8 cellular contexts compared by ENCODE assay signal in the genomic region with DNA sequence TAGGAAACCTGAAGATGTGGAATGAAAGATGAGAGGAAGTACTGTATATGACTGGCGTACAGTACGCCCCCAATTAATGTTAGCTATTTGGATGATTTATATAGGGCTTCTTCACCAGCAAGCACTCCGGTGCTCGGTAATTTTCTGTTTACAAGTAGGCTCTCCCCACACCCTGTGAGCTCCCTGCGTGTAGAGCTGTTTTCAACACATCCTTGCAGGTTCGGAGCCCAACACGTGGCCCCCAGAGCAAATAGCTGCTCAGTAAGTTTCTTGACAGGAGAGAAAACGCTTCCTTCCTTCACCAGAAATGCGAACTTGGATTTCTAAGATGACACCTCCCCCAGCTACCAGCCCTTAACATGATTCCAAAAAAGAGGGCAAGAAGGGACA. TPM values are rescaled to one million over a fixed set of nuclear protein-coding genes. Genes with fewer than 3 reads are reported as not detected.
DNase-seq lines count a peak whose midpoint lies in the region; ATAC-seq and TF ChIP-seq lines count a peak whose summit lies in the region.

No MANE protein-coding gene starts in this region.

- H3K9me2 ChIP-seq in OCI-LY7 (ENCODE audit: insufficient read depth, low read length) = no peaks in the 10 kb centered on the region

- H3K9me3 ChIP-seq in CD4-positive, CD25-positive, alpha-beta regulatory T cell (ENCODE audit: control insufficient read depth in 2 of 2, low read length in 2 of 2) = no peaks in the 10 kb centered on the region
- H3K9me3 ChIP-seq in OCI-LY7 (ENCODE audit: low read length) = no peaks in the 10 kb centered on the region
- H3K9me3 ChIP-seq in neutrophil = no peaks in the 10 kb centered on the region

- H3K9me3 Mint-ChIP-seq in CD4-positive, CD25-positive, alpha-beta regulatory T cell = no peaks in the 10 kb centered on the region
- no peaks in the 10 kb centered on the region for H3K9me3 Mint-ChIP-seq in effector memory CD8-positive, alpha-beta T cell

- POLR2A ChIA-PET in OCI-LY7 (lab: Charles Lee) = no interaction called here

- H3K4me3 ChIP-seq in CD4-positive, CD25-positive, alpha-beta regulatory T cell (ENCODE audit: low read depth, low read length) = peak overlapping the region; percentile 39
- H3K4me3 ChIP-seq in OCI-LY7 (ENCODE audit: low read depth, low read length, poor library complexity, severe bottlenecking) (peak overlapping the region; percentile 94), neutrophil (ENCODE audit: low read depth in 1 of 2, low read length in 1 of 2) (peak overlapping the region; percentile 80 to 84)

- CTCF ChIA-PET in OCI-LY7 (lab: Charles Lee; ENCODE audit: unreplicated experiment) = no interaction called here

- H3K27ac ChIP-seq in CD4-positive, CD25-positive, alpha-beta regulatory T cell (ENCODE audit: insufficient read depth, low read length, poor library complexity, severe bottlenecking) = peak overlapping the region; percentile 98
- H3K27ac ChIP-seq in OCI-LY7 (ENCODE audit: low read depth, low read length, poor library complexity, severe bottlenecking) (no peak overlapping the region), neutrophil (peak overlapping the region; percentile 90), substantia nigra (ENCODE audit: low read depth, low read length, poor library complexity, severe bottlenecking) (no peak overlapping the region)

- no peak for ATAC-seq in CD4-positive, CD25-positive, alpha-beta regulatory T cell (ENCODE audit: low read depth in 2 of 2)
- no peak for ATAC-seq in effector memory CD8-positive, alpha-beta T cell (replicated peaks)

- peak overlapping the region; percentile 67; the same call in 1 of the 2 replicates for H3K4me2 ChIP-seq in OCI-LY7 (ENCODE audit: low read length)

- H3K79me2 ChIP-seq in OCI-LY7 (ENCODE audit: insufficient read depth, low read depth, low read length) = peaks cover 17% of the 10 kb centered on the region; the same call in 1 of the 2 replicates

- no peaks in the 10 kb centered on the region for H3K27me3 Mint-ChIP-seq in CD4-positive, CD25-positive, alpha-beta regulatory T cell
- H3K27me3 Mint-ChIP-seq in effector memory CD8-positive, alpha-beta T cell = no peaks in the 10 kb centered on the region

- intact Hi-C loops in OCI-LY7 (cut with micrococcal nuclease; ENCODE audit: unreplicated experiment) = loop anchor here (10.0 kb wide), 1 partner anchor 137 kb away; no protein-coding TSS in a partner anchor

- H3K27me3 ChIP-seq in CD4-positive, CD25-positive, alpha-beta regulatory T cell (ENCODE audit: control insufficient read depth, insufficient read depth, low read length) = no peaks in the 10 kb centered on the region
- H3K27me3 ChIP-seq in neutrophil = peaks cover 5% of the 10 kb centered on the region

- H2AFZ ChIP-seq in OCI-LY7 (ENCODE audit: low read length) = no peak overlapping the region

- H3K4me1 Mint-ChIP-seq in CD4-positive, CD25-positive, alpha-beta regulatory T cell = peaks cover 24 to 77% (median 48%) of the 10 kb centered on the region in 4 donors
- peaks cover 19 to 46% of the 10 kb centered on the region in 2 donors for H3K4me1 Mint-ChIP-seq in effector memory CD8-positive, alpha-beta T cell (ENCODE audit: low read depth in 2 of 2)

- DNase-seq in CD4-positive, CD25-positive, alpha-beta regulatory T cell = peak in 2 of 3 donors; percentile 14 to 38
- DNase-seq in OCI-LY7 (ENCODE audit: low spot score) = no peak
- peak in 1 of 3 experiments; percentile 15 for DNase-seq in effector memory CD8-positive, alpha-beta T cell
- no peak for DNase-seq in NCI-H146 (lab: John Stamatoyannopoulos, UW)
- no peak for DNase-seq in stimulated activated CD8-positive, alpha-beta memory T cell treated with anti-CD3 and anti-CD28 coated beads, Interleukin-4, amount 100 ng/mL, for 48 hours
- no peak for DNase-seq in stimulated activated CD4-positive, alpha-beta T cell treated with anti-CD3 and anti-CD28 coated beads, Interleukin-4, amount 100 ng/mL, for 4 hours
- DNase-seq in substantia nigra (lab: John Stamatoyannopoulos, UW) = no peak

- H3K4me1 ChIP-seq in CD4-positive, CD25-positive, alpha-beta regulatory T cell (ENCODE audit: control insufficient read depth, insufficient read depth, low read length, poor library complexity, severe bottlenecking) = peaks cover 53% of the 10 kb centered on the region
- peaks cover 25% of the 10 kb centered on the region for H3K4me1 ChIP-seq in OCI-LY7 (ENCODE audit: insufficient read depth, low read length, poor library complexity, severe bottlenecking)
- peaks cover 59 to 69% of the 10 kb centered on the region in 2 experiments for H3K4me1 ChIP-seq in neutrophil (ENCODE audit: control insufficient read depth in 1 of 2, insufficient read depth in 1 of 2, low read depth in 1 of 2, low read length in 1 of 2)

- H3K36me3 ChIP-seq in CD4-positive, CD25-positive, alpha-beta regulatory T cell (ENCODE audit: control insufficient read depth, insufficient read depth, low read length) = peaks cover 7% of the 10 kb centered on the region
- H3K36me3 ChIP-seq in OCI-LY7 (ENCODE audit: insufficient read depth, low read length) (peaks cover 17% of the 10 kb centered on the region), neutrophil (peaks cover 10% of the 10 kb centered on the region)

- TSS peak; percentile 50 for BruUV-seq in OCI-LY7 (replicated peaks; lab: Mats Ljungman, UMichigan)

- no peaks in the 10 kb centered on the region for H4K20me1 ChIP-seq in OCI-LY7 (ENCODE audit: insufficient read depth, low read length)

- no peak for TF ChIP-seq CTCF in OCI-LY7 (conservative IDR thresholded peaks at IDR 0.05; ENCODE audit: low read length)
- TF ChIP-seq CTCF in neutrophil (IDR thresholded peaks at IDR 0.05) = no peak

- peak overlapping the region; percentile 78 to 93 (median 87) for H3K4me3 Mint-ChIP-seq in CD4-positive, CD25-positive, alpha-beta regulatory T cell
- peak overlapping the region; percentile 64 to 74 for H3K4me3 Mint-ChIP-seq in effector memory CD8-positive, alpha-beta T cell

- H3K36me3 Mint-ChIP-seq in CD4-positive, CD25-positive, alpha-beta regulatory T cell = peaks cover 10% of the 10 kb centered on the region
- H3K36me3 Mint-ChIP-seq in effector memory CD8-positive, alpha-beta T cell (ENCODE audit: insufficient read depth) = peaks cover 33% of the 10 kb centered on the region

- peak overlapping the region; percentile 83 to 99 (median 97) for H3K27ac Mint-ChIP-seq in CD4-positive, CD25-positive, alpha-beta regulatory T cell
- H3K27ac Mint-ChIP-seq in effector memory CD8-positive, alpha-beta T cell = peak overlapping the region; percentile 98

RNA-seq across cellular contexts. Expression of a gene that starts 1.2 kb away (rescaled TPM):
- 21.9 TPM for total RNA-seq in CD4-positive, CD25-positive, alpha-beta regulatory T cell
- polyA plus RNA-seq in CD4-positive, CD25-positive, alpha-beta regulatory T cell = 10 to 100 TPM; 11.3 to 13.2 (median 12.5) TPM
- total RNA-seq in OCI-LY7 (2014; rRNA removed; shearing (Covaris generic)) = 6.8 and 7.0 TPM in 2 replicates
- total RNA-seq in OCI-LY7 (2022) = 13.4 and 14.1 TPM in 2 replicates

Comparison
In these comparisons a context has a peak if more than half of its experiments do, and no peak if none do; other contexts are left out.
1. DNase-seq: peak in CD4-positive, CD25-positive, alpha-beta regulatory T cell (2 of 3); none in OCI-LY7 (single experiment), NCI-H146 (single experiment), stimulated activated CD8-positive, alpha-beta memory T cell treated with anti-CD3 and anti-CD28 coated beads, Interleukin-4, amount 100 ng/mL, for 48 hours (single experiment), stimulated activated CD4-positive, alpha-beta T cell treated with anti-CD3 and anti-CD28 coated beads, Interleukin-4, amount 100 ng/mL, for 4 hours (0 of 2) and substantia nigra (0 of 49).
2. H3K27ac ChIP-seq: peak in CD4-positive, CD25-positive, alpha-beta regulatory T cell (single experiment) and neutrophil (single experiment); none in OCI-LY7 (single experiment) and substantia nigra (single experiment).
3. H3K4me3 ChIP-seq: peak in every context shown above with its lines; median percentile 94 in OCI-LY7; 82 in neutrophil; 39 in CD4-positive, CD25-positive, alpha-beta regulatory T cell.